In the genomic region with DNA sequence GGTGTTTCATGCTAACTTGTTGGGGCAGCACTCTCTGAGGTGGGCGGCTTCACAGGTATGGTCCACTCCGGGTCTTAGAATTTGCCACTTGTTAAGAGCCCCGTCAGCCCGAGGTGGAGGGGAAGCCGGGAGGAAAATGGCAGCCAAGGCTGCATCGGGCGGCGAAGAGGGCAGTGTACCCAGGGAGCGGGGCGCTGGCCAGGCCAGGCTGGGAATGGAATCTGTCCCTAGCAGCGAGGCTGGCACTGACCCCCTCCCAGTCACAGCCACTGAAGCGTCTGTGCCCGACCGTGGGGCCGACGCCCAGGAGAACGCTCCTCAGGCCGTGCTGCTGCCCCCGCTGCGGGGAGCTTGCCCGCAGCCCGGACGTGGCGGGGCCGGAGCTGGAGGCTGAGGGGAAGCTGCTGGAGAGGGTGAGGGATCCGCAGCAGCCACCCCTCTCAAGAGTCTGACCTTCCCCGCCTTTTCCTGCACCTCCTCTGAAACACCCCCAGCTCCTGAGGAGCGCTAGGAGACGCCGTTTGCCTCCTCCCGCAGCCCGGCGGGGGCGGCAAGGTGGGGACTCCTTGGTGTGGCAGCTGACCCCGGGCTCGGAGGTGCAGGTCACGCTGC, we compare ENCODE assay signal across 13 cellular contexts.
DNase-seq lines count a peak whose midpoint lies in the region; ATAC-seq, FAIRE-seq and TF ChIP-seq lines count a peak whose summit lies in the region.
"Had no signal": no experiment of that assay in that cellular context is flagged by ENCODE, and none has a peak within 500 bp of the region (broad histone marks: within the 10 kb centered on the region; RNA-seq: fewer than 3 reads in every experiment).

No MANE protein-coding gene starts in this region.

- CTCF ChIA-PET in K562 (lab: Yijun Ruan, JAX; ENCODE audit: low intra/inter-chr PET ratio) = no interaction called here
- CTCF ChIA-PET in OCI-LY7 (lab: Charles Lee; ENCODE audit: unreplicated experiment) = no interaction called here

- H2BK12ac ChIP-seq in trophoblast cell (ENCODE audit: low read length) = no peak overlapping the region

- H2BK120ac ChIP-seq in trophoblast cell (ENCODE audit: insufficient read depth, low read length, poor library complexity) = no peak overlapping the region

- H3K18ac ChIP-seq in trophoblast cell (ENCODE audit: low read length) = no peak overlapping the region

- H3K79me2 ChIP-seq in K562 (ENCODE audit: control insufficient read depth, insufficient read depth, low read length) (no peaks in the 10 kb centered on the region), trophoblast cell (ENCODE audit: control insufficient read depth, insufficient read depth, low read length, poor library complexity) (no peaks in the 10 kb centered on the region), OCI-LY7 (ENCODE audit: insufficient read depth, low read depth, low read length) (no peaks in the 10 kb centered on the region)

- no peak overlapping the region for H4K8ac ChIP-seq in trophoblast cell (ENCODE audit: low read depth, low read length)

- H3K27me3 ChIP-seq in K562 (ENCODE audit: control insufficient read depth in 2 of 2, insufficient read depth in 2 of 2, low read length in 2 of 2) (peaks cover 0 to 8% of the 10 kb centered on the region in 2 experiments; a peak in 1 of 5 replicates), kidney epithelial cell (ENCODE audit: control insufficient read depth, insufficient read depth, low read length) (peaks cover 2% of the 10 kb centered on the region), testis (no peaks in the 10 kb centered on the region), trophoblast cell (ENCODE audit: insufficient read depth, low read length) (no peaks in the 10 kb centered on the region)

- H3K9ac ChIP-seq in K562 (ENCODE audit: insufficient read depth in 1 of 2, low read depth in 2 of 2, low read length in 2 of 2) = peak overlapping the region in 1 of 2 experiments; percentile 72; a peak in 2 of 4 replicates
- no peak overlapping the region for H3K9ac ChIP-seq in trophoblast cell (ENCODE audit: low read length)

- peak; percentile 51 for DNase-seq in NCI-H82 (lab: John Stamatoyannopoulos, UW)
- no peak for DNase-seq in NCI-H82 treated with DMSO at 0.1 percent for 48 hours (lab: John Stamatoyannopoulos, UW; ENCODE audit: unreplicated experiment)
- DNase-seq in K562 (ENCODE audit: extremely low read depth in 1 of 4, low spot score in 3 of 4) = peak in 1 of 4 experiments; percentile 34
- no peak for DNase-seq in kidney epithelial cell (ENCODE audit: low read depth)
- peak; percentile 61 for DNase-seq in testis
- DNase-seq in trophoblast cell = no peak
- no peak for DNase-seq in RKO (ENCODE audit: low spot score)
- no peak for DNase-seq in OCI-LY7 (ENCODE audit: low spot score)
- DNase-seq: activated CD4-positive, alpha-beta memory T cell treated with anti-CD3 and anti-CD28 coated beads, Interleukin-2, amount 10 ng/mL, durations not matched to agents 7 days and 5 days; COR-L47; T-helper 17 cell had no signal

- no peaks in the 10 kb centered on the region for H3K79me1 ChIP-seq in trophoblast cell (ENCODE audit: low read length)

- H3K9me1 ChIP-seq in K562 (ENCODE audit: control insufficient read depth, insufficient read depth, low read length) = no peaks in the 10 kb centered on the region

- WGBS in K562 (ENCODE audit: insufficient coverage, low coverage, missing lambda C conversion rate) = under 1% methylated on average over 37 of the region's 37 CpGs
- WGBS in testis, 2 donors = 53 to 63% methylated on average over 21 to 28 of the region's 37 CpGs
- no CpG with 5 or more reads among the region's 37 CpGs for WGBS in trophoblast cell (ENCODE audit: extremely low coverage, insufficient coverage, insufficient read length)

- H3K4ac ChIP-seq in trophoblast cell (ENCODE audit: low read depth, low read length) = no peak overlapping the region

- TF ChIP-seq POLR2A in K562 (conservative IDR thresholded peaks at IDR 0.05) (no peak), testis (IDR thresholded peaks at IDR 0.05) (no peak)

- no peak overlapping the region for H4K12ac ChIP-seq in trophoblast cell (ENCODE audit: low read depth, low read length)

- in situ Hi-C loops in K562 (cut with MboI) = no loop called here

- H4K20me1 ChIP-seq in K562 (replicated peaks; ENCODE audit: control insufficient read depth, insufficient read depth, low read length) (no peaks in the 10 kb centered on the region), OCI-LY7 (ENCODE audit: insufficient read depth, low read length) (no peaks in the 10 kb centered on the region)

- H2AFZ ChIP-seq in K562 (ENCODE audit: low read depth, low read length) (peak overlapping the region; percentile 27; the same call in 1 of the 2 replicates), trophoblast cell (ENCODE audit: insufficient read depth, low read length, poor library complexity) (no peak overlapping the region), OCI-LY7 (ENCODE audit: low read length) (no peak overlapping the region)

- H4K91ac ChIP-seq in trophoblast cell (ENCODE audit: low read depth, low read length) = no peak overlapping the region

- no peak overlapping the region for H3K14ac ChIP-seq in trophoblast cell (ENCODE audit: low read length)

- intact Hi-C loops in K562 (cut with micrococcal nuclease) (no loop called here), testis (cut with DNase I; ENCODE audit: low total_unique reads) (no loop called here), OCI-LY7 (cut with micrococcal nuclease; ENCODE audit: unreplicated experiment) (no loop called here)

- H2BK5ac ChIP-seq in trophoblast cell (ENCODE audit: low read depth, low read length, poor library complexity) = no peak overlapping the region

- no peaks in the 10 kb centered on the region for H3K9me2 ChIP-seq in OCI-LY7 (ENCODE audit: insufficient read depth, low read length)

- no peak overlapping the region for H2AK5ac ChIP-seq in trophoblast cell (ENCODE audit: low read length)

- POLR2A ChIA-PET in K562 (lab: Yijun Ruan, JAX) = interaction anchor here (0.7 to 1.7 kb wide), 4 partner anchors 10 to 47 kb away, joined by 3 to 7 read pairs (median 4); no protein-coding TSS in a partner anchor
- POLR2A ChIA-PET in OCI-LY7 (lab: Charles Lee) = interaction anchor here (0.5 kb wide), 1 partner anchor 1373 kb away, joined by 3 read pairs; no protein-coding TSS in a partner anchor

- H3K9me3 ChIP-seq in K562 (replicated peaks; ENCODE audit: control insufficient read depth, insufficient read depth, low read depth, low read length) (no peaks in the 10 kb centered on the region), testis (no peaks in the 10 kb centered on the region), trophoblast cell (ENCODE audit: insufficient read depth, low read depth, low read length) (no peaks in the 10 kb centered on the region), OCI-LY7 (ENCODE audit: low read length) (no peaks in the 10 kb centered on the region)
- H3K9me3 ChIP-seq: A549 had no signal

- TF ChIP-seq EP300 in K562 (IDR thresholded peaks at IDR 0.05; ENCODE audit: low read length) = no peak

- TF ChIP-seq RAD21 in K562 (CRISPR knock-in tag; conservative IDR thresholded peaks at IDR 0.05 in 1 of 2, IDR thresholded peaks at IDR 0.05 in 1 of 2) = no peak

- BruUV-seq in K562 (replicated peaks; lab: Mats Ljungman, UMichigan) = no TSS peak
- no TSS peak for BruUV-seq in OCI-LY7 (replicated peaks; lab: Mats Ljungman, UMichigan)

- no peak overlapping the region for H3K23ac ChIP-seq in trophoblast cell (ENCODE audit: low read length)

- no peaks in the 10 kb centered on the region for H3K36me3 ChIP-seq in K562 (ENCODE audit: control insufficient read depth, insufficient read depth, low read length)
- no peaks in the 10 kb centered on the region for H3K36me3 ChIP-seq in kidney epithelial cell (ENCODE audit: control insufficient read depth, insufficient read depth, low read length)
- H3K36me3 ChIP-seq in testis (ENCODE audit: low read depth, missing control alignments) = no peaks in the 10 kb centered on the region
- no peaks in the 10 kb centered on the region for H3K36me3 ChIP-seq in trophoblast cell (ENCODE audit: control insufficient read depth in 1 of 2, insufficient read depth in 2 of 2, low read length in 2 of 2)
- H3K36me3 ChIP-seq in OCI-LY7 (ENCODE audit: insufficient read depth, low read length) = no peaks in the 10 kb centered on the region

- ATAC-seq in K562 = peak; percentile 68
- ATAC-seq: A549, T-helper 17 cell had no signal

- H3K4me2 ChIP-seq in K562 (ENCODE audit: insufficient read depth, low read length) (no peak overlapping the region; the same call in 1 of the 2 replicates), trophoblast cell (ENCODE audit: low read length) (no peak overlapping the region), OCI-LY7 (ENCODE audit: low read length) (no peak overlapping the region)
- H3K4me2 ChIP-seq: A549 had no signal

- H3K4me1 ChIP-seq in K562 (replicated peaks in 1 of 2; ENCODE audit: control insufficient read depth in 2 of 2, insufficient read depth in 2 of 2, low read length in 2 of 2) (peaks cover 0 to 11% of the 10 kb centered on the region in 2 experiments; a peak in 1 of 5 replicates), testis (no peaks in the 10 kb centered on the region), trophoblast cell (ENCODE audit: control insufficient read depth in 1 of 2, insufficient read depth in 2 of 2, low read length in 2 of 2) (no peaks in the 10 kb centered on the region), OCI-LY7 (ENCODE audit: insufficient read depth, low read length, poor library complexity, severe bottlenecking) (no peaks in the 10 kb centered on the region)
- H3K4me1 ChIP-seq: A549 had no signal

- TF ChIP-seq CTCF in K562 (IDR thresholded peaks at IDR 0.05 in 2 of 3, conservative IDR thresholded peaks at IDR 0.05 in 1 of 3; ENCODE audit: insufficient read depth in 2 of 3, low read depth in 1 of 3, low read length in 3 of 3) (no peak), kidney epithelial cell (IDR thresholded peaks at IDR 0.05; ENCODE audit: insufficient read depth, low read length, poor library complexity, severe bottlenecking) (no peak), testis (IDR thresholded peaks at IDR 0.05) (no peak), OCI-LY7 (conservative IDR thresholded peaks at IDR 0.05; ENCODE audit: low read length) (no peak)

- H3K4me3 ChIP-seq in K562 = peak overlapping the region; percentile 3; the same call in 1 of the 2 replicates
- peak overlapping the region; percentile 69 for H3K4me3 ChIP-seq in kidney epithelial cell (ENCODE audit: low read depth, low read length)
- H3K4me3 ChIP-seq in testis = peak overlapping the region; percentile 31 to 56
- H3K4me3 ChIP-seq in trophoblast cell (ENCODE audit: low read depth, low read length) = no peak overlapping the region
- no peak overlapping the region for H3K4me3 ChIP-seq in OCI-LY7 (ENCODE audit: low read depth, low read length, poor library complexity, severe bottlenecking)
- H3K4me3 ChIP-seq: A549 had no signal

- no peak for FAIRE-seq in K562 (lab: Jason Lieb, UNC)
- FAIRE-seq: A549, urothelium cell line had no signal

- H3K27ac ChIP-seq in K562 (ENCODE audit: extremely low read depth, low read depth, low read length) (no peak overlapping the region), testis (no peak overlapping the region), trophoblast cell (ENCODE audit: low read depth, low read length) (no peak overlapping the region), OCI-LY7 (ENCODE audit: low read depth, low read length, poor library complexity, severe bottlenecking) (no peak overlapping the region)
- H3K27ac ChIP-seq: A549 had no signal

TF ChIP-seq in K562, 482 proteins besides CTCF, POLR2A, EP300 and RAD21 (continues in another document):
- 0 out of 2 replicates have a peak, but pooled peaks have one; percentile 53 for TF ChIP-seq MED1 (CRISPR knock-in tag; IDR thresholded peaks at IDR 0.05; ENCODE audit: borderline replicate concordance)

Comparison
In these comparisons a context has a peak if more than half of its experiments do, and no peak if none do; other contexts are left out.
1. DNase-seq: peak in NCI-H82 (single experiment) and testis (single experiment); none in NCI-H82 treated with DMSO at 0.1 percent for 48 hours (single experiment), kidney epithelial cell (single experiment), trophoblast cell (0 of 2), RKO (single experiment) and OCI-LY7 (single experiment).
2. H3K4me3 ChIP-seq: peak in K562 (single experiment), kidney epithelial cell (single experiment) and testis (2 of 2); none in trophoblast cell (single experiment) and OCI-LY7 (single experiment).